In the genomic region with DNA sequence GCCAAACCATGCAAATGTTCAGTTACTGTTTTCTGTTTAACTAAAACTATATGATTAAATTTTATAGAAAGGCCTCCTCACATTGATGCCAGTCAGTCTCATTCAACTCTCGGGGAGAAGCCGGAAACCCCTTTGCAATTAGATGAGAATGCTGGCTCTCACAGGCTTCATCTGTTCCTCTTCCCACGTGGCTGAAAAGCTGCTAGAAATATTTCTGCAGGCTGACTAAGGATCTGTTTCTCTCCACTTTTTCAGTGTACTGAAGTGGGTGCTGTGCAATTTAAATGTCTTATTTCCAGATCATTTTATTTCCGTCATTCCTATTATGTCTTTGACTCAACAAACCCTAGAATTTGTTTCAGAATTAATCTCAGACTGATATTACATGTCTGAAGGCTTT, we compare ENCODE assay signal across 1 cellular context.
TF ChIP-seq lines count a peak whose summit lies in the region.

No MANE protein-coding gene starts in this region.

TF ChIP-seq in GM23338, 12 proteins besides CTCF, POLR2A, EP300 and RAD21 (continued from another document):
- TF ChIP-seq, protein P1, sequence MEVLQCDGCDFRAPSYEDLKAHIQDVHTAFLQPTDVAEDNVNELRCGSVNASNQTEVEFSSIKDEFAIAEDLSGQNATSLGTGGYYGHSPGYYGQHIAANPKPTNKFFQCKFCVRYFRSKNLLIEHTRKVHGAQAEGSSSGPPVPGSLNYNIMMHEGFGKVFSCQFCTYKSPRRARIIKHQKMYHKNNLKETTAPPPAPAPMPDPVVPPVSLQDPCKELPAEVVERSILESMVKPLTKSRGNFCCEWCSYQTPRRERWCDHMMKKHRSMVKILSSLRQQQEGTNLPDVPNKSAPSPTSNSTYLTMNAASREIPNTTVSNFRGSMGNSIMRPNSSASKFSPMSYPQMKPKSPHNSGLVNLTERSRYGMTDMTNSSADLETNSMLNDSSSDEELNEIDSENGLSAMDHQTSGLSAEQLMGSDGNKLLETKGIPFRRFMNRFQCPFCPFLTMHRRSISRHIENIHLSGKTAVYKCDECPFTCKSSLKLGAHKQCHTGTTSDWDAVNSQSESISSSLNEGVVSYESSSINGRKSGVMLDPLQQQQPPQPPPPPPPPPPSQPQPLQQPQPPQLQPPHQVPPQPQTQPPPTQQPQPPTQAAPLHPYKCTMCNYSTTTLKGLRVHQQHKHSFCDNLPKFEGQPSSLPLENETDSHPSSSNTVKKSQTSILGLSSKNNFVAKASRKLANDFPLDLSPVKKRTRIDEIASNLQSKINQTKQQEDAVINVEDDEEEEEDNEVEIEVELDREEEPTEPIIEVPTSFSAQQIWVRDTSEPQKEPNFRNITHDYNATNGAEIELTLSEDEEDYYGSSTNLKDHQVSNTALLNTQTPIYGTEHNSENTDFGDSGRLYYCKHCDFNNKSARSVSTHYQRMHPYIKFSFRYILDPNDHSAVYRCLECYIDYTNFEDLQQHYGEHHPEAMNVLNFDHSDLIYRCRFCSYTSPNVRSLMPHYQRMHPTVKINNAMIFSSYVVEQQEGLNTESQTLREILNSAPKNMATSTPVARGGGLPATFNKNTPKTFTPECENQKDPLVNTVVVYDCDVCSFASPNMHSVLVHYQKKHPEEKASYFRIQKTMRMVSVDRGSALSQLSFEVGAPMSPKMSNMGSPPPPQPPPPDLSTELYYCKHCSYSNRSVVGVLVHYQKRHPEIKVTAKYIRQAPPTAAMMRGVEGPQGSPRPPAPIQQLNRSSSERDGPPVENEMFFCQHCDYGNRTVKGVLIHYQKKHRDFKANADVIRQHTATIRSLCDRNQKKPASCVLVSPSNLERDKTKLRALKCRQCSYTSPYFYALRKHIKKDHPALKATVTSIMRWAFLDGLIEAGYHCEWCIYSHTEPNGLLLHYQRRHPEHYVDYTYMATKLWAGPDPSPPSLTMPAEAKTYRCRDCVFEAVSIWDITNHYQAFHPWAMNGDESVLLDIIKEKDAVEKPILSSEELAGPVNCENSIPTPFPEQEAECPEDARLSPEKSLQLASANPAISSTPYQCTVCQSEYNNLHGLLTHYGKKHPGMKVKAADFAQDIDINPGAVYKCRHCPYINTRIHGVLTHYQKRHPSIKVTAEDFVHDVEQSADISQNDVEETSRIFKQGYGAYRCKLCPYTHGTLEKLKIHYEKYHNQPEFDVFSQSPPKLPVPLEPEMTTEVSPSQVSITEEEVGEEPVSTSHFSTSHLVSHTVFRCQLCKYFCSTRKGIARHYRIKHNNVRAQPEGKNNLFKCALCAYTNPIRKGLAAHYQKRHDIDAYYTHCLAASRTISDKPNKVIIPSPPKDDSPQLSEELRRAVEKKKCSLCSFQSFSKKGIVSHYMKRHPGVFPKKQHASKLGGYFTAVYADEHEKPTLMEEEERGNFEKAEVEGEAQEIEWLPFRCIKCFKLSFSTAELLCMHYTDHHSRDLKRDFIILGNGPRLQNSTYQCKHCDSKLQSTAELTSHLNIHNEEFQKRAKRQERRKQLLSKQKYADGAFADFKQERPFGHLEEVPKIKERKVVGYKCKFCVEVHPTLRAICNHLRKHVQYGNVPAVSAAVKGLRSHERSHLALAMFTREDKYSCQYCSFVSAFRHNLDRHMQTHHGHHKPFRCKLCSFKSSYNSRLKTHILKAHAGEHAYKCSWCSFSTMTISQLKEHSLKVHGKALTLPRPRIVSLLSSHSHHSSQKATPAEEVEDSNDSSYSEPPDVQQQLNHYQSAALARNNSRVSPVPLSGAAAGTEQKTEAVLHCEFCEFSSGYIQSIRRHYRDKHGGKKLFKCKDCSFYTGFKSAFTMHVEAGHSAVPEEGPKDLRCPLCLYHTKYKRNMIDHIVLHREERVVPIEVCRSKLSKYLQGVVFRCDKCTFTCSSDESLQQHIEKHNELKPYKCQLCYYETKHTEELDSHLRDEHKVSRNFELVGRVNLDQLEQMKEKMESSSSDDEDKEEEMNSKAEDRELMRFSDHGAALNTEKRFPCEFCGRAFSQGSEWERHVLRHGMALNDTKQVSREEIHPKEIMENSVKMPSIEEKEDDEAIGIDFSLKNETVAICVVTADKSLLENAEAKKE (CRISPR knock-in tag; IDR thresholded peaks at IDR 0.05): no peak
- TF ChIP-seq JUNB (IDR thresholded peaks at IDR 0.05; ENCODE audit: unreplicated experiment) (no peak), NANOG (IDR thresholded peaks at IDR 0.05; ENCODE audit: borderline replicate concordance) (no peak), STAT1 (IDR thresholded peaks at IDR 0.05; ENCODE audit: unreplicated experiment) (no peak), EZH2 (IDR thresholded peaks at IDR 0.05; ENCODE audit: low read depth, unreplicated experiment) (no peak), POLR2AphosphoS5 (IDR thresholded peaks at IDR 0.05; ENCODE audit: low read depth) (no peak)
- TF ChIP-seq, protein P2, sequence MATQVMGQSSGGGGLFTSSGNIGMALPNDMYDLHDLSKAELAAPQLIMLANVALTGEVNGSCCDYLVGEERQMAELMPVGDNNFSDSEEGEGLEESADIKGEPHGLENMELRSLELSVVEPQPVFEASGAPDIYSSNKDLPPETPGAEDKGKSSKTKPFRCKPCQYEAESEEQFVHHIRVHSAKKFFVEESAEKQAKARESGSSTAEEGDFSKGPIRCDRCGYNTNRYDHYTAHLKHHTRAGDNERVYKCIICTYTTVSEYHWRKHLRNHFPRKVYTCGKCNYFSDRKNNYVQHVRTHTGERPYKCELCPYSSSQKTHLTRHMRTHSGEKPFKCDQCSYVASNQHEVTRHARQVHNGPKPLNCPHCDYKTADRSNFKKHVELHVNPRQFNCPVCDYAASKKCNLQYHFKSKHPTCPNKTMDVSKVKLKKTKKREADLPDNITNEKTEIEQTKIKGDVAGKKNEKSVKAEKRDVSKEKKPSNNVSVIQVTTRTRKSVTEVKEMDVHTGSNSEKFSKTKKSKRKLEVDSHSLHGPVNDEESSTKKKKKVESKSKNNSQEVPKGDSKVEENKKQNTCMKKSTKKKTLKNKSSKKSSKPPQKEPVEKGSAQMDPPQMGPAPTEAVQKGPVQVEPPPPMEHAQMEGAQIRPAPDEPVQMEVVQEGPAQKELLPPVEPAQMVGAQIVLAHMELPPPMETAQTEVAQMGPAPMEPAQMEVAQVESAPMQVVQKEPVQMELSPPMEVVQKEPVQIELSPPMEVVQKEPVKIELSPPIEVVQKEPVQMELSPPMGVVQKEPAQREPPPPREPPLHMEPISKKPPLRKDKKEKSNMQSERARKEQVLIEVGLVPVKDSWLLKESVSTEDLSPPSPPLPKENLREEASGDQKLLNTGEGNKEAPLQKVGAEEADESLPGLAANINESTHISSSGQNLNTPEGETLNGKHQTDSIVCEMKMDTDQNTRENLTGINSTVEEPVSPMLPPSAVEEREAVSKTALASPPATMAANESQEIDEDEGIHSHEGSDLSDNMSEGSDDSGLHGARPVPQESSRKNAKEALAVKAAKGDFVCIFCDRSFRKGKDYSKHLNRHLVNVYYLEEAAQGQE (IDR thresholded peaks at IDR 0.05; ENCODE audit: unreplicated experiment): no peak
- TF ChIP-seq, protein P3, sequence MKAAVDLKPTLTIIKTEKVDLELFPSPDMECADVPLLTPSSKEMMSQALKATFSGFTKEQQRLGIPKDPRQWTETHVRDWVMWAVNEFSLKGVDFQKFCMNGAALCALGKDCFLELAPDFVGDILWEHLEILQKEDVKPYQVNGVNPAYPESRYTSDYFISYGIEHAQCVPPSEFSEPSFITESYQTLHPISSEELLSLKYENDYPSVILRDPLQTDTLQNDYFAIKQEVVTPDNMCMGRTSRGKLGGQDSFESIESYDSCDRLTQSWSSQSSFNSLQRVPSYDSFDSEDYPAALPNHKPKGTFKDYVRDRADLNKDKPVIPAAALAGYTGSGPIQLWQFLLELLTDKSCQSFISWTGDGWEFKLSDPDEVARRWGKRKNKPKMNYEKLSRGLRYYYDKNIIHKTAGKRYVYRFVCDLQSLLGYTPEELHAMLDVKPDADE (IDR thresholded peaks at IDR 0.05): no peak
